ENCODE assay signal across 18 cellular contexts in genomic region chr14:79583738-79584405, GRCh38.
DNase-seq lines count a peak whose midpoint lies in the region; ATAC-seq and TF ChIP-seq lines count a peak whose summit lies in the region.
"Had no signal": no experiment of that assay in that cellular context is flagged by ENCODE, and none has a peak within 500 bp of the region (broad histone marks: within the 10 kb centered on the region; RNA-seq: fewer than 3 reads in every experiment).

No MANE protein-coding gene starts in this region.

- no peaks in the 10 kb centered on the region for H3K27me3 Mint-ChIP-seq in activated CD8-positive, alpha-beta T cell treated with anti-CD3 and anti-CD28 coated beads, Interleukin-2, amount 10 ng/mL, durations not matched to agents 7 days and 5 days (ENCODE audit: low read depth)
- H3K27me3 Mint-ChIP-seq: activated CD8-positive, alpha-beta memory T cell treated with anti-CD3 and anti-CD28 coated beads, Interleukin-2, amount 10 ng/mL, durations not matched to agents 7 days and 5 days; type B pancreatic cell had no signal

- H3K36me3 Mint-ChIP-seq in activated CD8-positive, alpha-beta T cell treated with anti-CD3 and anti-CD28 coated beads, Interleukin-2, amount 10 ng/mL, durations not matched to agents 7 days and 5 days (ENCODE audit: low read depth): no peaks in the 10 kb centered on the region
- H3K36me3 Mint-ChIP-seq: activated CD8-positive, alpha-beta memory T cell treated with anti-CD3 and anti-CD28 coated beads, Interleukin-2, amount 10 ng/mL, durations not matched to agents 7 days and 5 days; type B pancreatic cell had no signal

- peak overlapping the region; percentile 22; the same call in 1 of the 2 replicates for H3K4me2 ChIP-seq in SK-N-SH

- DNase-seq in SK-N-SH: no peak
- peak; percentile 53 for DNase-seq in astrocyte of the hippocampus (ENCODE audit: low read depth, low spot score)
- DNase-seq in fibroblast of villous mesenchyme (ENCODE audit: low read depth): peak; percentile 55
- DNase-seq in stromal cell of bone marrow (ENCODE audit: low read depth): peak; percentile 48
- DNase-seq in NCI-H1930 (lab: John Stamatoyannopoulos, UW): no peak
- no peak for DNase-seq in activated CD8-positive, alpha-beta T cell treated with anti-CD3 and anti-CD28 coated beads, Interleukin-2, amount 10 ng/mL, durations not matched to agents 7 days and 5 days
- DNase-seq in DMS153 treated with DMSO at 0.1 percent for 48 hours (lab: John Stamatoyannopoulos, UW; ENCODE audit: unreplicated experiment): no peak
- DNase-seq: activated CD4-positive, alpha-beta T cell treated with anti-CD3 and anti-CD28 coated beads for 1 hour; activated CD8-positive, alpha-beta memory T cell treated with anti-CD3 and anti-CD28 coated beads, Interleukin-2, amount 10 ng/mL, durations not matched to agents 7 days and 5 days; cortex of kidney; heart right ventricle; midbrain; stimulated activated CD4-positive, alpha-beta T cell treated with anti-CD3 and anti-CD28 coated beads, Interleukin-15, amount 100 ng/mL, for 24 hours; stimulated activated naive CD4-positive, alpha-beta T cell had no signal

- H3F3A ChIP-seq in SK-N-SH (replicated peaks; ENCODE audit: insufficient read depth): peaks cover 2% of the 10 kb centered on the region

- H3K36me3 ChIP-seq in SK-N-SH (replicated peaks in 1 of 2; ENCODE audit: control insufficient read depth in 1 of 2, insufficient read depth in 2 of 2, low read length in 1 of 2): no peaks in the 10 kb centered on the region
- H3K36me3 ChIP-seq: heart right ventricle, SJCRH30 had no signal

- 43% methylated on average over 4 of the region's 4 CpGs for WGBS in SK-N-SH (ENCODE audit: low lambda C conversion rate)

- H3K4me3 ChIP-seq in SK-N-SH (ENCODE audit: low read depth in 2 of 2, low read length in 1 of 2): no peak overlapping the region
- H3K4me3 ChIP-seq in fibroblast of villous mesenchyme (ENCODE audit: low read depth, low read length): no peak overlapping the region
- H3K4me3 ChIP-seq: heart right ventricle, SJCRH30 had no signal

- no peak for TF ChIP-seq RAD21 in SK-N-SH (IDR thresholded peaks at IDR 0.05; ENCODE audit: low read length)

- ATAC-seq in SK-N-SH treated with all-trans-retinoic acid at 6 μM for 48 hours: no peak
- ATAC-seq in activated CD8-positive, alpha-beta T cell treated with anti-CD3 and anti-CD28 coated beads, Interleukin-2, amount 10 ng/mL, durations not matched to agents 7 days and 5 days: no peak
- ATAC-seq: activated CD8-positive, alpha-beta memory T cell treated with anti-CD3 and anti-CD28 coated beads, Interleukin-2, amount 10 ng/mL, durations not matched to agents 7 days and 5 days; heart right ventricle had no signal

- no peaks in the 10 kb centered on the region for H3K27me3 ChIP-seq in SK-N-SH (ENCODE audit: insufficient read depth)
- H3K27me3 ChIP-seq: SJCRH30 had no signal

- no peaks in the 10 kb centered on the region for H3K9me3 ChIP-seq in SK-N-SH
- H3K9me3 ChIP-seq: heart right ventricle, SJCRH30 had no signal

- no peak overlapping the region for H2AFZ ChIP-seq in SK-N-SH (ENCODE audit: low read depth)

- H3K4me1 ChIP-seq in SK-N-SH (ENCODE audit: control insufficient read depth in 1 of 2, insufficient read depth in 2 of 2, low read depth in 1 of 2, low read length in 1 of 2): peaks cover 0 to 44% of the 10 kb centered on the region in 2 experiments; a peak in 2 of 4 replicates
- H3K4me1 ChIP-seq: SJCRH30 had no signal

- no peak for TF ChIP-seq EP300 in SK-N-SH (IDR thresholded peaks at IDR 0.05; ENCODE audit: borderline replicate concordance in 1 of 2, low read depth in 1 of 2, low read length in 1 of 2)

- TF ChIP-seq CTCF in SK-N-SH (IDR thresholded peaks at IDR 0.05): no peak
- no peak for TF ChIP-seq CTCF in fibroblast of villous mesenchyme (IDR thresholded peaks at IDR 0.05; ENCODE audit: insufficient read depth, low read depth, low read length)

- H3K27ac Mint-ChIP-seq in activated CD8-positive, alpha-beta T cell treated with anti-CD3 and anti-CD28 coated beads, Interleukin-2, amount 10 ng/mL, durations not matched to agents 7 days and 5 days: no peak overlapping the region
- H3K27ac Mint-ChIP-seq: activated CD8-positive, alpha-beta memory T cell treated with anti-CD3 and anti-CD28 coated beads, Interleukin-2, amount 10 ng/mL, durations not matched to agents 7 days and 5 days; type B pancreatic cell had no signal

- H3K9me2 ChIP-seq in SK-N-SH: no peaks in the 10 kb centered on the region

- CTCF ChIA-PET in SK-N-SH (lab: Yijun Ruan, JAX): no interaction called here
- CTCF ChIA-PET in activated CD8-positive, alpha-beta T cell treated with anti-CD3 and anti-CD28 coated beads, Interleukin-2, amount 10 ng/mL, durations not matched to agents 7 days and 5 days (lab: Charles Lee): no interaction called here

- no peaks in the 10 kb centered on the region for H4K20me1 ChIP-seq in SK-N-SH (ENCODE audit: insufficient read depth)

- peak overlapping the region; percentile 23; the same call in 1 of the 2 replicates for H3K9ac ChIP-seq in SK-N-SH

- peaks cover 5% of the 10 kb centered on the region for H3K9me3 Mint-ChIP-seq in activated CD8-positive, alpha-beta T cell treated with anti-CD3 and anti-CD28 coated beads, Interleukin-2, amount 10 ng/mL, durations not matched to agents 7 days and 5 days (ENCODE audit: insufficient read depth)
- H3K9me3 Mint-ChIP-seq: neural crest cell had no signal

- H3K4me3 Mint-ChIP-seq in activated CD8-positive, alpha-beta T cell treated with anti-CD3 and anti-CD28 coated beads, Interleukin-2, amount 10 ng/mL, durations not matched to agents 7 days and 5 days: no peak overlapping the region
- H3K4me3 Mint-ChIP-seq: activated CD8-positive, alpha-beta memory T cell treated with anti-CD3 and anti-CD28 coated beads, Interleukin-2, amount 10 ng/mL, durations not matched to agents 7 days and 5 days; neural crest cell; type B pancreatic cell had no signal

- no peaks in the 10 kb centered on the region for H3K79me2 ChIP-seq in SK-N-SH (ENCODE audit: insufficient read depth)

- no peaks in the 10 kb centered on the region for H3K4me1 Mint-ChIP-seq in activated CD8-positive, alpha-beta T cell treated with anti-CD3 and anti-CD28 coated beads, Interleukin-2, amount 10 ng/mL, durations not matched to agents 7 days and 5 days (ENCODE audit: low read depth)
- H3K4me1 Mint-ChIP-seq: activated CD8-positive, alpha-beta memory T cell treated with anti-CD3 and anti-CD28 coated beads, Interleukin-2, amount 10 ng/mL, durations not matched to agents 7 days and 5 days had no signal

- H3K27ac ChIP-seq in SK-N-SH (ENCODE audit: low read depth in 2 of 2, low read length in 1 of 2): peak overlapping the region in 1 of 2 experiments; percentile 80; a peak in 2 of 4 replicates
- H3K27ac ChIP-seq: heart right ventricle, SJCRH30 had no signal

- POLR2A ChIA-PET in SK-N-SH (lab: Yijun Ruan, JAX): no interaction called here
- POLR2A ChIA-PET in activated CD8-positive, alpha-beta T cell treated with anti-CD3 and anti-CD28 coated beads, Interleukin-2, amount 10 ng/mL, durations not matched to agents 7 days and 5 days (lab: Charles Lee): no interaction called here

TF ChIP-seq in SK-N-SH, 30 proteins besides CTCF, POLR2A, EP300 and RAD21 (continues in another document):
- TF ChIP-seq RXRA (IDR thresholded peaks at IDR 0.05; ENCODE audit: borderline replicate concordance, low read depth) (no peak), MAX (IDR thresholded peaks at IDR 0.05; ENCODE audit: low read depth) (no peak), ZBTB33 (IDR thresholded peaks at IDR 0.05; ENCODE audit: borderline replicate concordance, low read depth) (no peak), SIN3A (IDR thresholded peaks at IDR 0.05; ENCODE audit: borderline replicate concordance, low read depth, low read length) (no peak)

TF ChIP-seq in SK-N-SH treated with all-trans-retinoic acid at 6 μM for 48 hours, 23 proteins besides CTCF, POLR2A, EP300 and RAD21 (continues in another document):
- TF ChIP-seq OSR1 (CRISPR knock-in tag; IDR thresholded peaks at IDR 0.05): no peak
- TF ChIP-seq ZFP3 (CRISPR knock-in tag; IDR thresholded peaks at IDR 0.05): no peak
- no peak for TF ChIP-seq ZNF70 (CRISPR knock-in tag; IDR thresholded peaks at IDR 0.05)
- no peak for TF ChIP-seq ZNF565 (CRISPR knock-in tag; conservative IDR thresholded peaks at IDR 0.05; ENCODE audit: low read depth)
- TF ChIP-seq ARNTL (CRISPR knock-in tag; IDR thresholded peaks at IDR 0.05; ENCODE audit: borderline replicate concordance, low read depth): no peak
- TF ChIP-seq, protein P1, sequence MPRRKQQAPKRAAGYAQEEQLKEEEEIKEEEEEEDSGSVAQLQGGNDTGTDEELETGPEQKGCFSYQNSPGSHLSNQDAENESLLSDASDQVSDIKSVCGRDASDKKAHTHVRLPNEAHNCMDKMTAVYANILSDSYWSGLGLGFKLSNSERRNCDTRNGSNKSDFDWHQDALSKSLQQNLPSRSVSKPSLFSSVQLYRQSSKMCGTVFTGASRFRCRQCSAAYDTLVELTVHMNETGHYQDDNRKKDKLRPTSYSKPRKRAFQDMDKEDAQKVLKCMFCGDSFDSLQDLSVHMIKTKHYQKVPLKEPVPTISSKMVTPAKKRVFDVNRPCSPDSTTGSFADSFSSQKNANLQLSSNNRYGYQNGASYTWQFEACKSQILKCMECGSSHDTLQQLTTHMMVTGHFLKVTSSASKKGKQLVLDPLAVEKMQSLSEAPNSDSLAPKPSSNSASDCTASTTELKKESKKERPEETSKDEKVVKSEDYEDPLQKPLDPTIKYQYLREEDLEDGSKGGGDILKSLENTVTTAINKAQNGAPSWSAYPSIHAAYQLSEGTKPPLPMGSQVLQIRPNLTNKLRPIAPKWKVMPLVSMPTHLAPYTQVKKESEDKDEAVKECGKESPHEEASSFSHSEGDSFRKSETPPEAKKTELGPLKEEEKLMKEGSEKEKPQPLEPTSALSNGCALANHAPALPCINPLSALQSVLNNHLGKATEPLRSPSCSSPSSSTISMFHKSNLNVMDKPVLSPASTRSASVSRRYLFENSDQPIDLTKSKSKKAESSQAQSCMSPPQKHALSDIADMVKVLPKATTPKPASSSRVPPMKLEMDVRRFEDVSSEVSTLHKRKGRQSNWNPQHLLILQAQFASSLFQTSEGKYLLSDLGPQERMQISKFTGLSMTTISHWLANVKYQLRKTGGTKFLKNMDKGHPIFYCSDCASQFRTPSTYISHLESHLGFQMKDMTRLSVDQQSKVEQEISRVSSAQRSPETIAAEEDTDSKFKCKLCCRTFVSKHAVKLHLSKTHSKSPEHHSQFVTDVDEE (CRISPR knock-in tag; IDR thresholded peaks at IDR 0.05): no peak

Comparison
In these comparisons a context has a peak if more than half of its experiments do, and no peak if none do; other contexts are left out.
1. DNase-seq: peak in astrocyte of the hippocampus (single experiment), fibroblast of villous mesenchyme (single experiment) and stromal cell of bone marrow (single experiment); none in SK-N-SH (single experiment), NCI-H1930 (0 of 2), activated CD8-positive, alpha-beta T cell treated with anti-CD3 and anti-CD28 coated beads, Interleukin-2, amount 10 ng/mL, durations not matched to agents 7 days and 5 days (single experiment) and DMS153 treated with DMSO at 0.1 percent for 48 hours (single experiment).